ENCODE assay signal across 8 cellular contexts in the genomic region with DNA sequence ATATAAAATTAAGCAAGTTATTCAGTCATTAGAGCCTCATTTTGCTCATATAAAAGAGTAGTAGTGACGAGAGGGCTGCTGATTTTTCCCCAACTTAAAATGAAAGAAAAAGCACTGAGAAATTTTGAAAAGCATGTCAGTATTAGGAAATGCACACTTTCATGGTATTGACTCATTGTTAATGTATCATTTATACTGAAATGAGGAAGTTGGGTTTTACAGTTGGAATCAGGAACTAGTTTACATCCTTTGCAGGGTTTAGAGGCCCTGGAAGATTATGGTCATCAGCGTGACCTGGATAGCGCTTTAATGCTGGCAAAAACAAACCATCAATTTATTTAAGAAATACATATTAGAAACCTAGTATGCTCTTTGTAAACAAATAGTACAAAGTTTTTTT.
A peak's percentile ranks its signal among the peaks of the same experiment; 100 is the strongest.
DNase-seq lines count a peak whose midpoint lies in the region; ATAC-seq and TF ChIP-seq lines count a peak whose summit lies in the region.

No MANE protein-coding gene starts in this region.

- intact Hi-C loops in HCT116 (cut with micrococcal nuclease), result loop anchor here (5.0 kb wide), 1 partner anchor 87 kb away; no protein-coding TSS in a partner anchor

- RAD21 ChIA-PET in HCT116 (lab: Charles Lee; ENCODE audit: low non-redundant PET in 1 of 2, low total read pairs in 2 of 2, uncharacterized antibody in 2 of 2, unreplicated experiment in 2 of 2), result no interaction called here

- TF ChIP-seq CTCF in HCT116 (IDR thresholded peaks at IDR 0.05 in 2 of 3, conservative IDR thresholded peaks at IDR 0.05 in 1 of 3; ENCODE audit: borderline replicate concordance in 1 of 3, insufficient read depth in 1 of 3, low read depth in 2 of 3, low read length in 2 of 3), result no peak
- no peak for TF ChIP-seq CTCF in NB4 (IDR thresholded peaks at IDR 0.05; ENCODE audit: low read depth, low read length)
- no peak for TF ChIP-seq CTCF in foreskin fibroblast (IDR thresholded peaks at IDR 0.05; ENCODE audit: low read depth, low read length)

- no peaks in the 10 kb centered on the region for H3K27me3 ChIP-seq in HCT116 (ENCODE audit: insufficient read depth, low read length)

- POLR2A ChIA-PET in HCT116 (lab: Charles Lee), result no interaction called here

- no TSS peak for BruUV-seq in HCT116 (replicated peaks; lab: Mats Ljungman, UMichigan)

- no peak overlapping the region for H3K9ac ChIP-seq in HCT116 (ENCODE audit: low read length)

- H3K36me3 ChIP-seq in HCT116 (ENCODE audit: control insufficient read depth in 1 of 2, insufficient read depth in 2 of 2, low read length in 2 of 2), result no peaks in the 10 kb centered on the region

- no peaks in the 10 kb centered on the region for H3K79me2 ChIP-seq in HCT116 (ENCODE audit: insufficient read depth, low read length)

- H3K9me2 ChIP-seq in HCT116 (ENCODE audit: insufficient read depth), result no peaks in the 10 kb centered on the region

- no peak for DNase-seq in HCT116 (ENCODE audit: low read depth, low spot score)
- peak; percentile 90 for DNase-seq in NB4 (ENCODE audit: low read depth)
- DNase-seq in foreskin fibroblast, result peak; percentile 38 to 69
- no peak for DNase-seq in NCI-H2029 treated with DMSO at 0.1 percent for 48 hours (lab: John Stamatoyannopoulos, UW)
- no peak for DNase-seq in NCI-H2107 (lab: John Stamatoyannopoulos, UW)
- no peak for DNase-seq in NCI-H1417 treated with DMSO at 0.1 percent for 48 hours (lab: John Stamatoyannopoulos, UW)
- no peak for DNase-seq in NCI-H1092 treated with DMSO at 0.1 percent for 48 hours (lab: John Stamatoyannopoulos, UW)

- CTCF ChIA-PET in HCT116 (lab: Charles Lee), result interaction anchor here (0.9 kb wide), 1 partner anchor 65 kb away, joined by 3 read pairs; no protein-coding TSS in a partner anchor

- peaks cover 17 to 49% of the 10 kb centered on the region in 2 experiments for H3K4me1 ChIP-seq in HCT116 (ENCODE audit: control insufficient read depth in 1 of 2, insufficient read depth in 2 of 2, low read length in 2 of 2)

- peak overlapping the region; percentile 27 for H2AFZ ChIP-seq in HCT116 (ENCODE audit: low read depth, low read length, poor library complexity, severe bottlenecking)

- TF ChIP-seq POLR2A in HCT116 (IDR thresholded peaks at IDR 0.05; ENCODE audit: borderline replicate concordance, extremely low read depth, insufficient read depth, insufficient read length) (no peak), NB4 (IDR thresholded peaks at IDR 0.05; ENCODE audit: extremely low read depth, insufficient read length) (no peak)

- TF ChIP-seq RAD21 in HCT116 (IDR thresholded peaks at IDR 0.05; ENCODE audit: low read depth), result no peak

- ATAC-seq in GM18511 (IDR thresholded peaks at IDR 0.05; ENCODE audit: unreplicated experiment) (peak; percentile 80), HCT116 (no peak)

- H4K20me1 ChIP-seq in HCT116 (ENCODE audit: insufficient read depth), result no peaks in the 10 kb centered on the region

- H3K9me3 ChIP-seq in HCT116 (ENCODE audit: control insufficient read depth in 1 of 2, insufficient read depth in 1 of 2, low read depth in 1 of 2, low read length in 2 of 2), result no peaks in the 10 kb centered on the region

- H3K27ac ChIP-seq in HCT116 (ENCODE audit: low read depth, low read length), result no peak overlapping the region

- H3K4me3 ChIP-seq in HCT116 (replicated peaks in 1 of 2; ENCODE audit: low read depth in 1 of 2, low read length in 2 of 2) (no peak overlapping the region), NB4 (ENCODE audit: low read depth, low read length) (peak overlapping the region; percentile 23), foreskin fibroblast (ENCODE audit: low read depth in 1 of 2, low read length in 2 of 2) (no peak overlapping the region)

- no peak overlapping the region for H3K4me2 ChIP-seq in HCT116 (ENCODE audit: low read length)

TF ChIP-seq in HCT116, 20 proteins besides CTCF, POLR2A, EP300 and RAD21:
- TF ChIP-seq, protein P1, sequence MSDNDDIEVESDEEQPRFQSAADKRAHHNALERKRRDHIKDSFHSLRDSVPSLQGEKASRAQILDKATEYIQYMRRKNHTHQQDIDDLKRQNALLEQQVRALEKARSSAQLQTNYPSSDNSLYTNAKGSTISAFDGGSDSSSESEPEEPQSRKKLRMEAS (IDR thresholded peaks at IDR 0.05), result no peak
- TF ChIP-seq ELF1 (IDR thresholded peaks at IDR 0.05; ENCODE audit: borderline replicate concordance, low read depth), result no peak
- TF ChIP-seq JUND (IDR thresholded peaks at IDR 0.05), result 0 out of 2 replicates have a peak, but pooled peaks have one; percentile 6
- no peak for TF ChIP-seq REST (IDR thresholded peaks at IDR 0.05; ENCODE audit: low read depth)
- TF ChIP-seq, protein P2, sequence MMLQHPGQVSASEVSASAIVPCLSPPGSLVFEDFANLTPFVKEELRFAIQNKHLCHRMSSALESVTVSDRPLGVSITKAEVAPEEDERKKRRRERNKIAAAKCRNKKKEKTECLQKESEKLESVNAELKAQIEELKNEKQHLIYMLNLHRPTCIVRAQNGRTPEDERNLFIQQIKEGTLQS (IDR thresholded peaks at IDR 0.05), result no peak

Comparison
In these comparisons a context has a peak if more than half of its experiments do, and no peak if none do; other contexts are left out.
1. DNase-seq: peak in NB4 (single experiment) and foreskin fibroblast (2 of 2); none in HCT116 (single experiment), NCI-H2029 treated with DMSO at 0.1 percent for 48 hours (single experiment), NCI-H2107 (single experiment), NCI-H1417 treated with DMSO at 0.1 percent for 48 hours (single experiment) and NCI-H1092 treated with DMSO at 0.1 percent for 48 hours (single experiment).